Comparison of ENCODE assay signal across 26 cellular contexts in genomic region chr9:127380479-127380878, GRCh38. TPM values are rescaled to one million over a fixed set of nuclear protein-coding genes. Genes with fewer than 3 reads are reported as not detected.
A peak's percentile ranks its signal among the peaks of the same experiment; 100 is the strongest.
DNase-seq lines count a peak whose midpoint lies in the region; ATAC-seq, FAIRE-seq and TF ChIP-seq lines count a peak whose summit lies in the region.
"Had no signal": no experiment of that assay in that cellular context is flagged by ENCODE, and none has a peak within 500 bp of the region (broad histone marks: within the 10 kb centered on the region; RNA-seq: fewer than 3 reads in every experiment).

No MANE protein-coding gene starts in this region.

- DNase-seq in activated CD8-positive, alpha-beta memory T cell treated with anti-CD3 and anti-CD28 coated beads for 24 hours = peak; percentile 26
- DNase-seq in activated CD8-positive, alpha-beta memory T cell treated with anti-CD3 and anti-CD28 coated beads, Interleukin-2, amount 50 U/mL, for 48 hours = no peak
- DNase-seq in OCI-M1 (lab: John Stamatoyannopoulos, UW) (peak; percentile 64), K562 (ENCODE audit: extremely low read depth in 1 of 4, low spot score in 3 of 4) (no peak), LoVo (ENCODE audit: low spot score) (no peak), HuH-7.5 (ENCODE audit: low spot score) (no peak), sciatic nerve (ENCODE audit: low spot score) (no peak)
- DNase-seq: BE2C; Calu3; CD8-positive, alpha-beta memory T cell; DND-41; IMR-90; NCI-H1092 treated with DMSO at 0.1 percent for 48 hours; NCI-H1436; NCI-H187; NCI-H2081 treated with DMSO at 0.1 percent for 48 hours; NCI-H2171; NCI-H226; NCI-H510A treated with DMSO at 0.1 percent for 48 hours; NK-92 treated with Interleukin-12 subunit alpha and Interleukin-12 subunit beta, amount 100 ng/mL, for 24 hours; SHP77 treated with DMSO at 0.1 percent for 48 hours had no signal

- no peak overlapping the region for H3K4me3 ChIP-seq in K562
- H3K4me3 ChIP-seq: SK-N-MC had no signal

- no peak for TF ChIP-seq POLR2A in K562 (conservative IDR thresholded peaks at IDR 0.05)

- CTCF ChIA-PET in K562 (lab: Yijun Ruan, JAX; ENCODE audit: low intra/inter-chr PET ratio) = no interaction called here

- no peaks in the 10 kb centered on the region for H3K4me1 ChIP-seq in K562 (replicated peaks in 1 of 2; ENCODE audit: control insufficient read depth in 2 of 2, insufficient read depth in 2 of 2, low read length in 2 of 2)

- no peak overlapping the region for H3K9ac ChIP-seq in K562 (ENCODE audit: insufficient read depth in 1 of 2, low read depth in 2 of 2, low read length in 2 of 2)
- H3K9ac ChIP-seq: KMS-11 had no signal

- peaks cover 4% of the 10 kb centered on the region; the same call in 1 of the 2 replicates for H4K20me1 ChIP-seq in K562 (replicated peaks; ENCODE audit: control insufficient read depth, insufficient read depth, low read length)

- no peak overlapping the region for H3K4me2 ChIP-seq in K562 (ENCODE audit: insufficient read depth, low read length)
- H3K4me2 ChIP-seq: KMS-11 had no signal

- H3K36me3 ChIP-seq in K562 (ENCODE audit: control insufficient read depth, insufficient read depth, low read length) = no peaks in the 10 kb centered on the region
- H3K36me3 ChIP-seq: BE2C had no signal

- in situ Hi-C loops in K562 (cut with MboI) = no loop called here

- TF ChIP-seq CTCF in K562 (IDR thresholded peaks at IDR 0.05 in 2 of 3, conservative IDR thresholded peaks at IDR 0.05 in 1 of 3; ENCODE audit: insufficient read depth in 2 of 3, low read depth in 1 of 3, low read length in 3 of 3) = no peak

- POLR2A ChIA-PET in K562 (lab: Yijun Ruan, JAX) = interaction anchor here (1.3 kb wide), 1 partner anchor 18 kb away, joined by 3 read pairs; no protein-coding TSS in a partner anchor

- H3K27ac ChIP-seq in K562 (ENCODE audit: extremely low read depth, low read depth, low read length) = no peak overlapping the region
- H3K27ac ChIP-seq: 22Rv1, KMS-11, SK-N-MC had no signal

- no peak for TF ChIP-seq RAD21 in K562 (CRISPR knock-in tag; conservative IDR thresholded peaks at IDR 0.05 in 1 of 2, IDR thresholded peaks at IDR 0.05 in 1 of 2)

- WGBS in K562 (ENCODE audit: insufficient coverage, low coverage, missing lambda C conversion rate) = 16% methylated on average over 3 of the region's 3 CpGs

- no peak overlapping the region for H2AFZ ChIP-seq in K562 (ENCODE audit: low read depth, low read length)

- H3K9me1 ChIP-seq in K562 (ENCODE audit: control insufficient read depth, insufficient read depth, low read length) = no peaks in the 10 kb centered on the region

- FAIRE-seq in K562 (lab: Jason Lieb, UNC) = no peak
- FAIRE-seq: GM19239 had no signal

- ATAC-seq in K562 = peak; percentile 70
- ATAC-seq in HG03280 (IDR thresholded peaks at IDR 0.05; ENCODE audit: unreplicated experiment) = no peak
- ATAC-seq in sciatic nerve = no peak

- peaks cover 24 to 30% of the 10 kb centered on the region in 2 experiments; a peak in 4 of 5 replicates for H3K27me3 ChIP-seq in K562 (ENCODE audit: control insufficient read depth in 2 of 2, insufficient read depth in 2 of 2, low read length in 2 of 2)
- H3K27me3 ChIP-seq: BE2C had no signal

- intact Hi-C loops in K562 (cut with micrococcal nuclease) = no loop called here
- intact Hi-C loops in sciatic nerve (cut with DNase I) = no loop called here

- no TSS peak for BruUV-seq in K562 (replicated peaks; lab: Mats Ljungman, UMichigan)

- H3K9me3 ChIP-seq in K562 (replicated peaks; ENCODE audit: control insufficient read depth, insufficient read depth, low read depth, low read length) = no peaks in the 10 kb centered on the region
- H3K9me3 ChIP-seq: BE2C had no signal

- no peaks in the 10 kb centered on the region for H3K79me2 ChIP-seq in K562 (ENCODE audit: control insufficient read depth, insufficient read depth, low read length)

- 0 out of 2 replicates have a peak, but pooled peaks have one; percentile 7 for TF ChIP-seq EP300 in K562 (IDR thresholded peaks at IDR 0.05; ENCODE audit: low read length)

TF ChIP-seq in K562, 482 proteins besides CTCF, POLR2A, EP300 and RAD21 (continues in another document):
- TF ChIP-seq ZNF551 (CRISPR knock-in tag; IDR thresholded peaks at IDR 0.05) (no peak), FOXK2 (conservative IDR thresholded peaks at IDR 0.05 in 1 of 2, IDR thresholded peaks at IDR 0.05 in 1 of 2; ENCODE audit: low read depth in 2 of 2) (no peak), MNT (conservative IDR thresholded peaks at IDR 0.05) (0 out of 4 replicates have a peak, but pooled peaks of 1 of the 2 experiments have one; percentile 20), SNIP1 (IDR thresholded peaks at IDR 0.05; ENCODE audit: low read depth) (no peak), TFE3 (CRISPR knock-in tag; IDR thresholded peaks at IDR 0.05) (no peak), PRMT5 (CRISPR knock-in tag; IDR thresholded peaks at IDR 0.05) (no peak), CEBPB (tag; IDR thresholded peaks at IDR 0.05) (peak; percentile 30; the same call in 1 of the 2 replicates), LARP7 (IDR thresholded peaks at IDR 0.05) (no peak), ZNF3 (CRISPR knock-in tag; IDR thresholded peaks at IDR 0.05) (no peak), ZNF830 (CRISPR knock-in tag; IDR thresholded peaks at IDR 0.05) (no peak), SRF (CRISPR knock-in tag; IDR thresholded peaks at IDR 0.05) (no peak)

RNA-seq across cellular contexts. Expression of gene SLC2A8, which starts 16.5 kb away (rescaled TPM):
- 9.0 and 31.6 TPM in 2 replicates for total RNA-seq in K562 (2011; cell fraction: chromatin; rRNA removed; ENCODE audit: low replicate concordance)
- 24.8 and 24.9 TPM in 2 replicates for total RNA-seq in K562 (2011; cell fraction: nucleolus; rRNA removed)
- 12.1 and 16.1 TPM in 2 replicates for total RNA-seq in K562 (2011; cell fraction: nucleoplasm; rRNA removed)
- total RNA-seq in K562 (2014; rRNA removed) (9.7 and 12.6 TPM in 2 replicates), K562 (2014; rRNA removed; fragmentation: Illumina TruSeq; extraction: Trizol) (1.6 and 2.4 TPM in 2 replicates), K562 (2015; rRNA removed; fragmentation: Illumina TruSeq; extraction: Trizol) (5.2 and 6.7 TPM in 2 replicates), K562 (2021) (10.3 and 12.9 TPM in 2 replicates), sciatic nerve (22.5 TPM)
- polyA plus RNA-seq in K562 (2011; rRNA removed) (5.4 and 8.1 TPM in 2 replicates), K562 (2014; fragmentation: Illumina TruSeq; extraction: Trizol) (3.6 and 6.2 TPM in 2 replicates), K562 (2014; fragmentation: Nextera tagmentation; extraction: Ambion mirVana) (1 to 10 TPM in 1 of 2 experiments, under 1 TPM in 1; 0.13 to 1.1 TPM), K562 (2014; rRNA removed) (9.9 and 10.4 TPM in 2 replicates)
- polyA plus RNA-seq in K562 (2011; cell fraction: cytosol; rRNA removed) = 7.3 and 17.7 TPM in 2 replicates
- polyA plus RNA-seq in K562 (2011; cell fraction: nucleus; rRNA removed) = 22.0 and 29.9 TPM in 2 replicates
- polyA plus RNA-seq in K562 (2012) = 6.4 and 7.8 TPM in 2 replicates
- polyA minus RNA-seq in K562 (2011; rRNA and poly(A)+ RNA removed) = 2.7 and 2.9 TPM in 2 replicates
- 6.7 and 7.1 TPM in 2 replicates for polyA minus RNA-seq in K562 (2011; cell fraction: cytosol; rRNA and poly(A)+ RNA removed)
- polyA minus RNA-seq in K562 (2011; cell fraction: nucleus; rRNA and poly(A)+ RNA removed) = 8.3 and 8.9 TPM in 2 replicates

RNA-seq across cellular contexts. Expression of gene ZNF79, which starts 43.7 kb away (rescaled TPM):
- 23.5 and 37.2 TPM in 2 replicates for total RNA-seq in K562 (2011; cell fraction: chromatin; rRNA removed; ENCODE audit: low replicate concordance)
- total RNA-seq in K562 (2011; cell fraction: nucleolus; rRNA removed) = 21.8 and 28.7 TPM in 2 replicates
- total RNA-seq in K562 (2011; cell fraction: nucleoplasm; rRNA removed) = 13.2 and 19.8 TPM in 2 replicates
- 6.0 and 6.6 TPM in 2 replicates for total RNA-seq in K562 (2014; rRNA removed)
- 5.3 and 5.6 TPM in 2 replicates for total RNA-seq in K562 (2014; rRNA removed; fragmentation: Illumina TruSeq; extraction: Trizol)
- total RNA-seq in K562 (2015; rRNA removed; fragmentation: Illumina TruSeq; extraction: Trizol) = 6.3 and 7.0 TPM in 2 replicates
- 6.3 and 6.4 TPM in 2 replicates for total RNA-seq in K562 (2021)
- polyA plus RNA-seq in K562 (2011; rRNA removed) = 2.7 and 3.4 TPM in 2 replicates
- 2.5 and 2.8 TPM in 2 replicates for polyA plus RNA-seq in K562 (2011; cell fraction: cytosol; rRNA removed)
- 3.9 and 4.7 TPM in 2 replicates for polyA plus RNA-seq in K562 (2011; cell fraction: nucleus; rRNA removed)
- polyA plus RNA-seq in K562 (2012) = 3.0 and 3.1 TPM in 2 replicates
- polyA plus RNA-seq in K562 (2014; fragmentation: Illumina TruSeq; extraction: Trizol) = 4.1 and 4.3 TPM in 2 replicates
- under 1 TPM; 0.62 to 0.70 TPM for polyA plus RNA-seq in K562 (2014; fragmentation: Nextera tagmentation; extraction: Ambion mirVana)
- polyA plus RNA-seq in K562 (2014; rRNA removed) = 3.7 and 5.1 TPM in 2 replicates
- polyA minus RNA-seq in K562 (2011; rRNA and poly(A)+ RNA removed) = 13.0 and 14.1 TPM in 2 replicates
- polyA minus RNA-seq in K562 (2011; cell fraction: cytosol; rRNA and poly(A)+ RNA removed) = 5.1 and 5.7 TPM in 2 replicates
- polyA minus RNA-seq in K562 (2011; cell fraction: nucleus; rRNA and poly(A)+ RNA removed) = 9.2 and 10.7 TPM in 2 replicates
- 12.8 TPM for total RNA-seq in sciatic nerve

Comparison
In these comparisons a context has a peak if more than half of its experiments do, and no peak if none do; other contexts are left out.
1. DNase-seq: peak in activated CD8-positive, alpha-beta memory T cell treated with anti-CD3 and anti-CD28 coated beads for 24 hours (single experiment) and OCI-M1 (single experiment); none in activated CD8-positive, alpha-beta memory T cell treated with anti-CD3 and anti-CD28 coated beads, Interleukin-2, amount 50 U/mL, for 48 hours (single experiment), K562 (0 of 4), LoVo (single experiment), HuH-7.5 (single experiment) and sciatic nerve (single experiment).